In genomic region chr12:65609359-65609771, GRCh38 we compare ENCODE assay signal across 10 cellular contexts.
DNase-seq lines count a peak whose midpoint lies in the region; ATAC-seq, FAIRE-seq and TF ChIP-seq lines count a peak whose summit lies in the region.
"Had no signal": no experiment of that assay in that cellular context is flagged by ENCODE, and none has a peak within 500 bp of the region (broad histone marks: within the 10 kb centered on the region; RNA-seq: fewer than 3 reads in every experiment).

No MANE protein-coding gene starts in this region.

- H3K79me2 ChIP-seq in GM23338 (replicated peaks; ENCODE audit: insufficient read depth), result no peaks in the 10 kb centered on the region

- H3K4me1 Mint-ChIP-seq in GM23338, result peaks cover 5% of the 10 kb centered on the region; the same call in 2 of the 3 replicates
- H3K4me1 Mint-ChIP-seq: natural killer cell had no signal

- peaks cover 4% of the 10 kb centered on the region; the same call in 1 of the 3 replicates for H3K9me3 Mint-ChIP-seq in GM23338
- H3K9me3 Mint-ChIP-seq: natural killer cell had no signal

- H3K36me3 Mint-ChIP-seq in GM23338 (ENCODE audit: low read depth), result no peaks in the 10 kb centered on the region
- H3K36me3 Mint-ChIP-seq: natural killer cell had no signal

- TF ChIP-seq POLR2A in GM12891 (IDR thresholded peaks at IDR 0.05; ENCODE audit: low read depth, low read length), result no peak

- H3K4me3 ChIP-seq in GM23338, result no peak overlapping the region
- no peak overlapping the region for H3K4me3 ChIP-seq in SJCRH30
- H3K4me3 ChIP-seq in skeletal muscle satellite cell (ENCODE audit: low read length), result no peak overlapping the region

- peak overlapping the region; percentile 82 for H3K9ac ChIP-seq in skeletal muscle satellite cell (ENCODE audit: low read depth, low read length)

- no peak overlapping the region for H2AFZ ChIP-seq in GM23338

- ATAC-seq in GM23338 (no peak), HG03520 (IDR thresholded peaks at IDR 0.05; ENCODE audit: unreplicated experiment) (no peak)
- ATAC-seq: natural killer cell had no signal

- no peaks in the 10 kb centered on the region for H3K9me2 ChIP-seq in GM23338 (ENCODE audit: insufficient read depth)

- peaks cover 11% of the 10 kb centered on the region; the same call in 1 of the 2 replicates for H3K9me3 ChIP-seq in SJCRH30 (replicated peaks)
- H3K9me3 ChIP-seq in skeletal muscle satellite cell (replicated peaks; ENCODE audit: low read length), result no peaks in the 10 kb centered on the region

- no peak overlapping the region for H3K4me3 Mint-ChIP-seq in GM23338
- H3K4me3 Mint-ChIP-seq: natural killer cell had no signal

- H3F3A ChIP-seq in GM23338 (replicated peaks; ENCODE audit: low read depth), result no peaks in the 10 kb centered on the region

- FAIRE-seq in GM12891 (lab: Jason Lieb, UNC), result no peak

- no peak overlapping the region for H3K4me2 ChIP-seq in GM23338
- peak overlapping the region; percentile 34 for H3K4me2 ChIP-seq in skeletal muscle satellite cell (ENCODE audit: low read length)

- H3K27ac Mint-ChIP-seq in GM23338, result no peak overlapping the region
- H3K27ac Mint-ChIP-seq: natural killer cell had no signal

- no peaks in the 10 kb centered on the region for H4K20me1 ChIP-seq in GM23338 (replicated peaks; ENCODE audit: insufficient read depth)

- H3K27me3 Mint-ChIP-seq in GM23338 (ENCODE audit: insufficient read depth, low read depth, poor library complexity), result peaks cover 4% of the 10 kb centered on the region

- H3K4me1 ChIP-seq in GM23338 (ENCODE audit: insufficient read depth) (peaks cover 7% of the 10 kb centered on the region; the same call in 1 of the 2 replicates), SJCRH30 (peaks cover 26% of the 10 kb centered on the region), skeletal muscle satellite cell (ENCODE audit: control insufficient read depth, insufficient read depth, low read length) (peaks cover 95% of the 10 kb centered on the region)

- no peak for DNase-seq in GM23338 (ENCODE audit: low spot score)
- DNase-seq in SJCRH30, result peak; percentile 40 to 77
- peak; percentile 82 for DNase-seq in fibroblast of gingiva (ENCODE audit: low read depth)
- no peak for DNase-seq in NCI-H1417 (lab: John Stamatoyannopoulos, UW)
- no peak for DNase-seq in GM12891 (ENCODE audit: insufficient read length, low spot score)
- DNase-seq: activated T-cell treated with anti-CD3 and anti-CD28 coated beads, Interleukin-2, amount 50 U/mL, for 1 hour; natural killer cell; NCI-H69 had no signal

- H3K36me3 ChIP-seq in GM23338 (ENCODE audit: insufficient read depth) (no peaks in the 10 kb centered on the region; the same call in 1 of the 2 replicates), SJCRH30 (peaks cover 3% of the 10 kb centered on the region; the same call in 1 of the 2 replicates), skeletal muscle satellite cell (ENCODE audit: insufficient read depth, low read length) (peaks cover 21% of the 10 kb centered on the region)

- TF ChIP-seq CTCF in GM23338 (conservative IDR thresholded peaks at IDR 0.05; ENCODE audit: low read depth in 2 of 2), result peak; percentile 34 to 52

- no peaks in the 10 kb centered on the region for H3K27me3 ChIP-seq in GM23338 (ENCODE audit: insufficient read depth)
- no peaks in the 10 kb centered on the region for H3K27me3 ChIP-seq in SJCRH30
- H3K27me3 ChIP-seq in skeletal muscle satellite cell (ENCODE audit: control insufficient read depth, insufficient read depth, low read length), result no peaks in the 10 kb centered on the region

- no peak overlapping the region for H3K27ac ChIP-seq in GM23338 (ENCODE audit: low read depth)
- H3K27ac ChIP-seq in SJCRH30, result peak overlapping the region; percentile 11; the same call in 1 of the 2 replicates

TF ChIP-seq in GM23338, 12 proteins besides CTCF, POLR2A, EP300 and RAD21:
- TF ChIP-seq ETS1 (IDR thresholded peaks at IDR 0.05) (no peak), EZH2phosphoT487 (IDR thresholded peaks at IDR 0.05; ENCODE audit: unreplicated experiment) (no peak), CREB1 (CRISPR knock-in tag; IDR thresholded peaks at IDR 0.05; ENCODE audit: low read depth) (no peak), JUNB (IDR thresholded peaks at IDR 0.05; ENCODE audit: unreplicated experiment) (no peak), ZNF114 (CRISPR knock-in tag; IDR thresholded peaks at IDR 0.05) (no peak), STAT1 (IDR thresholded peaks at IDR 0.05; ENCODE audit: unreplicated experiment) (no peak)
- TF ChIP-seq, protein P1, sequence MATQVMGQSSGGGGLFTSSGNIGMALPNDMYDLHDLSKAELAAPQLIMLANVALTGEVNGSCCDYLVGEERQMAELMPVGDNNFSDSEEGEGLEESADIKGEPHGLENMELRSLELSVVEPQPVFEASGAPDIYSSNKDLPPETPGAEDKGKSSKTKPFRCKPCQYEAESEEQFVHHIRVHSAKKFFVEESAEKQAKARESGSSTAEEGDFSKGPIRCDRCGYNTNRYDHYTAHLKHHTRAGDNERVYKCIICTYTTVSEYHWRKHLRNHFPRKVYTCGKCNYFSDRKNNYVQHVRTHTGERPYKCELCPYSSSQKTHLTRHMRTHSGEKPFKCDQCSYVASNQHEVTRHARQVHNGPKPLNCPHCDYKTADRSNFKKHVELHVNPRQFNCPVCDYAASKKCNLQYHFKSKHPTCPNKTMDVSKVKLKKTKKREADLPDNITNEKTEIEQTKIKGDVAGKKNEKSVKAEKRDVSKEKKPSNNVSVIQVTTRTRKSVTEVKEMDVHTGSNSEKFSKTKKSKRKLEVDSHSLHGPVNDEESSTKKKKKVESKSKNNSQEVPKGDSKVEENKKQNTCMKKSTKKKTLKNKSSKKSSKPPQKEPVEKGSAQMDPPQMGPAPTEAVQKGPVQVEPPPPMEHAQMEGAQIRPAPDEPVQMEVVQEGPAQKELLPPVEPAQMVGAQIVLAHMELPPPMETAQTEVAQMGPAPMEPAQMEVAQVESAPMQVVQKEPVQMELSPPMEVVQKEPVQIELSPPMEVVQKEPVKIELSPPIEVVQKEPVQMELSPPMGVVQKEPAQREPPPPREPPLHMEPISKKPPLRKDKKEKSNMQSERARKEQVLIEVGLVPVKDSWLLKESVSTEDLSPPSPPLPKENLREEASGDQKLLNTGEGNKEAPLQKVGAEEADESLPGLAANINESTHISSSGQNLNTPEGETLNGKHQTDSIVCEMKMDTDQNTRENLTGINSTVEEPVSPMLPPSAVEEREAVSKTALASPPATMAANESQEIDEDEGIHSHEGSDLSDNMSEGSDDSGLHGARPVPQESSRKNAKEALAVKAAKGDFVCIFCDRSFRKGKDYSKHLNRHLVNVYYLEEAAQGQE (IDR thresholded peaks at IDR 0.05; ENCODE audit: unreplicated experiment), result no peak
TF ChIP-seq in GM23338: peak in this region for 0.

TF ChIP-seq in GM12891, 5 proteins besides CTCF, POLR2A, EP300 and RAD21:
- TF ChIP-seq TAF1 (IDR thresholded peaks at IDR 0.05; ENCODE audit: low read depth, low read length) (no peak), PAX5 (IDR thresholded peaks at IDR 0.05; ENCODE audit: insufficient read depth, low read length, severe bottlenecking) (no peak), POLR2AphosphoS5 (IDR thresholded peaks at IDR 0.05; ENCODE audit: low read depth, low read length) (no peak), POU2F2 (IDR thresholded peaks at IDR 0.05; ENCODE audit: low read depth, low read length) (no peak), SPI1 (IDR thresholded peaks at IDR 0.05; ENCODE audit: low read depth, low read length) (no peak)

Comparison
In these comparisons a context has a peak if more than half of its experiments do, and no peak if none do; other contexts are left out.
1. DNase-seq: peak in SJCRH30 (2 of 2) and fibroblast of gingiva (single experiment); none in GM23338 (single experiment), NCI-H1417 (0 of 3) and GM12891 (single experiment).